In the genomic region with DNA sequence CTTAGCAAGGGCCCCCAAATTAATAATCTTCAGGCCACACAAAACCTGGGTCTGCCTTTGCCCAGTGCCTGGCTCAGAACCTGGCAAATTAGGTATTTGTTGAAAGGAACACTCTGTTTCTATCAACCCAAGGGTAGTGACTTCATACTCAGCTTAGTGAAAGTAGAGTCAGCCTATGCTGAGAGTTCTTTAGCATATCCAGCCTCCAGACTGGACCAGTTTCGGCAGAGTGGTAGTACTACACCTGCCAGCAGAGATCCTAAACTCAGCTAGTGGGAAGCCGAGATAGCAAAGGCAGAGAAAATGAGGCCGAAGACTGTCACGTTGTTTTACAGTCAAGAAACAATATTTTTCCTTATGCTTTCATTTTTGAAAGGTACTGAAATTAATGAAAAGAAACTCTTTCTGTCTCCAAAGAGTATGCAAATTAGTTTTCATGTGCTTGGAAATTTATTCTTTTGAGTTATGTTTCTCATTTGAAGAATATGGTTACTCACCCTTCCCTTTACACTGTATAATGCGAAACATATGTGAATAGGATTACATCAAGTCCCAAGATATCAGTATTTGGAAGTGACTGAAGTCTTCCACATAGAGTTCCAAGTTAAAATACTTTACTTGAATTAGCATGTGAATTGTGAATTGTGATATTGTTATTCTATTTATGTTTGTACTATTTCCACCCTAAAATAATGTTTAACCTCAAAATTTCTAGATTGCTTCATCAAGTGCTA, we compare ENCODE assay signal across 21 cellular contexts. TPM values are rescaled to one million over a fixed set of nuclear protein-coding genes. Genes with fewer than 3 reads are reported as not detected.
DNase-seq lines count a peak whose midpoint lies in the region; ATAC-seq, FAIRE-seq and TF ChIP-seq lines count a peak whose summit lies in the region.
"Had no signal": no experiment of that assay in that cellular context is flagged by ENCODE, and none has a peak within 500 bp of the region (broad histone marks: within the 10 kb centered on the region; RNA-seq: fewer than 3 reads in every experiment).

No MANE protein-coding gene starts in this region.

- in situ Hi-C loops in mammary epithelial cell (cut with MboI; ENCODE audit: low sequenced_read_pairs in 2 of 2) = no loop called here

- peaks cover 37% of the 10 kb centered on the region for H3K4me1 ChIP-seq in mammary epithelial cell (ENCODE audit: insufficient read depth, low read length)
- H3K4me1 ChIP-seq in astrocyte (ENCODE audit: insufficient read depth, low read length) = peaks cover 27% of the 10 kb centered on the region
- H3K4me1 ChIP-seq in hepatocyte (ENCODE audit: insufficient read depth) = peaks cover 3% of the 10 kb centered on the region
- H3K4me1 ChIP-seq in tibial artery = peaks cover 0 to 53% (median 16%) of the 10 kb centered on the region in 4 donors
- H3K4me1 ChIP-seq: pancreas, upper lobe of right lung had no signal

- no peaks in the 10 kb centered on the region for H3K79me2 ChIP-seq in mammary epithelial cell (ENCODE audit: insufficient read depth, low read length)
- no peaks in the 10 kb centered on the region for H3K79me2 ChIP-seq in astrocyte (ENCODE audit: insufficient read depth, low read length)
- no peaks in the 10 kb centered on the region for H3K79me2 ChIP-seq in hepatocyte

- no peaks in the 10 kb centered on the region for H4K20me1 ChIP-seq in mammary epithelial cell (ENCODE audit: insufficient read depth, low read length)
- H4K20me1 ChIP-seq in astrocyte (ENCODE audit: insufficient read depth, low read length) = no peaks in the 10 kb centered on the region
- H4K20me1 ChIP-seq in hepatocyte (ENCODE audit: insufficient read depth, poor library complexity, severe bottlenecking) = no peaks in the 10 kb centered on the region

- WGBS in mammary epithelial cell (ENCODE audit: low coverage, missing lambda C conversion rate) = 98% methylated on average over 5 of the region's 5 CpGs
- 89% methylated on average over 5 of the region's 5 CpGs for WGBS in hepatocyte (ENCODE audit: low lambda C conversion rate, missing lambda C conversion rate)

- no peak overlapping the region for H3K4me2 ChIP-seq in mammary epithelial cell (ENCODE audit: insufficient read depth, low read depth, low read length)
- peak overlapping the region; percentile 57 for H3K4me2 ChIP-seq in astrocyte (ENCODE audit: low read length)
- no peak overlapping the region for H3K4me2 ChIP-seq in hepatocyte

- H3K4me3 ChIP-seq in mammary epithelial cell (replicated peaks in 1 of 3; ENCODE audit: insufficient read depth in 1 of 3, low read depth in 2 of 3, low read length in 3 of 3) (no peak overlapping the region), astrocyte (ENCODE audit: insufficient read depth, low read depth, low read length) (no peak overlapping the region), hepatocyte (no peak overlapping the region), tibial artery (no peak overlapping the region)
- H3K4me3 ChIP-seq: pancreas, upper lobe of right lung had no signal

- H3K36me3 ChIP-seq in mammary epithelial cell (ENCODE audit: insufficient read depth, low read length) = no peaks in the 10 kb centered on the region
- no peaks in the 10 kb centered on the region for H3K36me3 ChIP-seq in astrocyte (ENCODE audit: insufficient read depth, low read length)
- no peaks in the 10 kb centered on the region for H3K36me3 ChIP-seq in hepatocyte (replicated peaks; ENCODE audit: insufficient read depth, low read depth)
- no peaks in the 10 kb centered on the region for H3K36me3 ChIP-seq in tibial artery
- H3K36me3 ChIP-seq: brain microvascular endothelial cell, pancreas, upper lobe of right lung had no signal

- H2AFZ ChIP-seq in mammary epithelial cell (ENCODE audit: low read depth, low read length) (no peak overlapping the region), astrocyte (ENCODE audit: low read depth, low read length) (no peak overlapping the region), hepatocyte (no peak overlapping the region)

- dilution Hi-C loops in mammary epithelial cell (cut with HindIII; ENCODE audit: low sequenced_read_pairs) = no loop called here

- H3K9ac ChIP-seq in mammary epithelial cell (ENCODE audit: insufficient read depth, low read length) = no peak overlapping the region
- no peak overlapping the region for H3K9ac ChIP-seq in astrocyte (ENCODE audit: low read length)

- ATAC-seq in GM21737 (IDR thresholded peaks at IDR 0.05; ENCODE audit: unreplicated experiment) (no peak), GM18909 (IDR thresholded peaks at IDR 0.05; ENCODE audit: poor library complexity, unreplicated experiment) (no peak)
- ATAC-seq: esophagus mucosa; pancreas; stimulated activated effector memory CD8-positive, alpha-beta T cell treated with anti-CD3 and anti-CD28 coated beads, Interleukin-12 subunit alpha, Interleukin-12 subunit beta, amount 100 ng/mL, for 72 hours; upper lobe of right lung had no signal

- H3K27me3 ChIP-seq in mammary epithelial cell (ENCODE audit: insufficient read depth, low read length) (no peaks in the 10 kb centered on the region), astrocyte (ENCODE audit: insufficient read depth, low read length) (no peaks in the 10 kb centered on the region), hepatocyte (no peaks in the 10 kb centered on the region), tibial artery (no peaks in the 10 kb centered on the region)
- H3K27me3 ChIP-seq: brain microvascular endothelial cell, pancreas, upper lobe of right lung had no signal

- POLR2A ChIA-PET in MCF 10A (lab: Yijun Ruan, JAX) = interaction anchor here (0.6 to 12.1 kb wide), 9 partner anchors 9 to 1885 kb away, joined by 3 to 185 read pairs (median 6); a partner anchor contains a TSS

- CTCF ChIA-PET in MCF 10A (lab: Yijun Ruan, JAX) = no interaction called here
- CTCF ChIA-PET in mammary epithelial cell (lab: Charles Lee; ENCODE audit: low non-redundant PET) = no interaction called here

- no TSS peak for BruUV-seq in MCF 10A (replicated peaks; lab: Mats Ljungman, UMichigan)
- no TSS peak for BruUV-seq in mammary epithelial cell (replicated peaks; lab: Mats Ljungman, UMichigan)

- H3K36me3 Mint-ChIP-seq in MCF 10A (ENCODE audit: insufficient read depth, unreplicated experiment) (no peaks in the 10 kb centered on the region), astrocyte (ENCODE audit: low read depth, unreplicated experiment) (no peaks in the 10 kb centered on the region)
- H3K36me3 Mint-ChIP-seq: stimulated activated effector memory CD8-positive, alpha-beta T cell treated with anti-CD3 and anti-CD28 coated beads, Interleukin-12 subunit alpha, Interleukin-12 subunit beta, amount 100 ng/mL, for 72 hours had no signal

- H3K9me3 Mint-ChIP-seq in MCF 10A (ENCODE audit: unreplicated experiment) (no peaks in the 10 kb centered on the region), astrocyte (ENCODE audit: unreplicated experiment) (no peaks in the 10 kb centered on the region)
- H3K9me3 Mint-ChIP-seq: CD4-positive, alpha-beta T cell had no signal

- DNase-seq in MCF 10A (ENCODE audit: unreplicated experiment) (no peak), mammary epithelial cell (no peak), astrocyte (ENCODE audit: low read depth) (peak; percentile 54), hepatocyte (ENCODE audit: low spot score) (no peak), tibial artery (no peak)
- no peak for DNase-seq in stimulated activated naive CD4-positive, alpha-beta T cell (lab: John Stamatoyannopoulos, UW)
- DNase-seq: activated gamma-delta T cell; brain microvascular endothelial cell; CD4-positive, alpha-beta T cell; DMS79; Karpas-422; left cardiac atrium; NCI-H1417; NK-92 treated with Interleukin-12 subunit alpha and Interleukin-12 subunit beta, amount 100 ng/mL, for 24 hours; pancreas; Right ventricle myocardium superior; upper lobe of right lung had no signal

- intact Hi-C loops in MCF 10A (cut with micrococcal nuclease) (loop anchor here (2.0 kb wide), 1 partner anchor 51 kb away; a partner anchor contains a TSS), mammary epithelial cell (cut with micrococcal nuclease) (loop anchor here (5.0 kb wide), 2 partner anchors 52 to 92 kb away; no protein-coding TSS in a partner anchor), tibial artery (cut with DNase I; ENCODE audit: low total_unique reads) (no loop called here)

- H3K27me3 Mint-ChIP-seq in MCF 10A (ENCODE audit: insufficient read depth, unreplicated experiment) = no peaks in the 10 kb centered on the region
- H3K27me3 Mint-ChIP-seq in astrocyte (ENCODE audit: low read depth, unreplicated experiment) = no peaks in the 10 kb centered on the region
- H3K27me3 Mint-ChIP-seq: CD4-positive, alpha-beta T cell had no signal

- H3K9me3 ChIP-seq in mammary epithelial cell (replicated peaks; ENCODE audit: insufficient read depth, low read length) (no peaks in the 10 kb centered on the region), astrocyte (ENCODE audit: insufficient read depth, low read depth, low read length) (no peaks in the 10 kb centered on the region), hepatocyte (ENCODE audit: low read depth) (no peaks in the 10 kb centered on the region), tibial artery (no peaks in the 10 kb centered on the region)
- H3K9me3 ChIP-seq: pancreas, upper lobe of right lung had no signal

- peak; percentile 45 for FAIRE-seq in astrocyte (lab: Jason Lieb, UNC)
- FAIRE-seq: pancreas had no signal

- H3K27ac Mint-ChIP-seq in MCF 10A (ENCODE audit: low read depth, unreplicated experiment) = peak overlapping the region; percentile 83
- H3K27ac Mint-ChIP-seq in astrocyte (ENCODE audit: unreplicated experiment) = peak overlapping the region; percentile 98
- H3K27ac Mint-ChIP-seq: CD4-positive, alpha-beta T cell; stimulated activated effector memory CD8-positive, alpha-beta T cell treated with anti-CD3 and anti-CD28 coated beads, Interleukin-12 subunit alpha, Interleukin-12 subunit beta, amount 100 ng/mL, for 72 hours had no signal

- H3K9me2 ChIP-seq in hepatocyte (replicated peaks; ENCODE audit: insufficient read depth) = no peaks in the 10 kb centered on the region

- H3K27ac ChIP-seq in mammary epithelial cell (ENCODE audit: insufficient read depth, low read depth, low read length) (no peak overlapping the region), astrocyte (ENCODE audit: low read depth, low read length) (peak overlapping the region; percentile 84), hepatocyte (peak overlapping the region; percentile 84), tibial artery (peak overlapping the region; percentile 30 to 31)
- H3K27ac ChIP-seq: pancreas, upper lobe of right lung had no signal

- peaks cover 35% of the 10 kb centered on the region for H3K4me1 Mint-ChIP-seq in MCF 10A (ENCODE audit: insufficient read depth, unreplicated experiment)
- peaks cover 39% of the 10 kb centered on the region for H3K4me1 Mint-ChIP-seq in astrocyte (ENCODE audit: low read depth, unreplicated experiment)

- TF ChIP-seq CTCF in MCF 10A (IDR thresholded peaks at IDR 0.05; ENCODE audit: unreplicated experiment) (no peak), mammary epithelial cell (conservative IDR thresholded peaks at IDR 0.05 in 1 of 2, IDR thresholded peaks at IDR 0.05 in 1 of 2; ENCODE audit: extremely low read depth in 1 of 2, insufficient read depth in 1 of 2, low read depth in 1 of 2, low read length in 2 of 2) (no peak), astrocyte (IDR thresholded peaks at IDR 0.05; ENCODE audit: insufficient read depth, low read depth, low read length) (no peak), hepatocyte (IDR thresholded peaks at IDR 0.05; ENCODE audit: poor library complexity) (no peak), tibial artery (IDR thresholded peaks at IDR 0.05) (no peak)

- no peak overlapping the region for H3K4me3 Mint-ChIP-seq in MCF 10A (ENCODE audit: unreplicated experiment)
- H3K4me3 Mint-ChIP-seq in astrocyte (ENCODE audit: unreplicated experiment) = no peak overlapping the region
- H3K4me3 Mint-ChIP-seq: CD4-positive, alpha-beta T cell; stimulated activated effector memory CD8-positive, alpha-beta T cell treated with anti-CD3 and anti-CD28 coated beads, Interleukin-12 subunit alpha, Interleukin-12 subunit beta, amount 100 ng/mL, for 72 hours had no signal

RNA-seq across cellular contexts. Expression of a gene that starts 52.2 kb away (rescaled TPM):
- total RNA-seq in MCF 10A (2022) (77.3 and 78.4 TPM in 2 replicates), mammary epithelial cell (100 to 1,000 TPM; 141 to 248 TPM), astrocyte (314 and 322 TPM in 2 replicates), hepatocyte (273 and 291 TPM in 2 replicates)
- polyA plus RNA-seq in mammary epithelial cell (87.4 TPM), hepatocyte (322 and 338 TPM in 2 replicates)
- polyA minus RNA-seq in mammary epithelial cell = 60.9 TPM
